ENCODE assay signal across 8 cellular contexts in genomic region chr17:63848834-63849689, GRCh38. TPM values are rescaled to one million over a fixed set of nuclear protein-coding genes. Genes with fewer than 3 reads are reported as not detected.
A peak's percentile ranks its signal among the peaks of the same experiment; 100 is the strongest.
DNase-seq lines count a peak whose midpoint lies in the region; ATAC-seq and TF ChIP-seq lines count a peak whose summit lies in the region.

No MANE protein-coding gene starts in this region.

- H3K27ac ChIP-seq in SU-DHL-6 (ENCODE audit: low read depth, low read length) (no peak overlapping the region), adrenal gland (peak overlapping the region in 2 of 5 donors; percentile 24 to 59), left ventricle myocardium inferior (replicated peaks) (peak overlapping the region; percentile 9), prostate gland (peak overlapping the region in 1 of 2 donors; percentile 36), upper lobe of left lung (peak overlapping the region in 2 of 4 donors; percentile 32 to 67)

- no peaks in the 10 kb centered on the region for H3K79me2 ChIP-seq in SU-DHL-6 (ENCODE audit: insufficient read depth, low read length)

- no peaks in the 10 kb centered on the region for H3K9me2 ChIP-seq in SU-DHL-6 (replicated peaks; ENCODE audit: insufficient read depth, low read length)

- intact Hi-C loops in adrenal gland (cut with DNase I) (no loop called here), left ventricle myocardium inferior (cut with micrococcal nuclease) (no loop called here), prostate gland (cut with DNase I) (loop anchor here (5.0 kb wide), 1 partner anchor 227 kb away; the partner anchor contains the start of gene MAP3K3)

- no peak for TF ChIP-seq EP300 in upper lobe of left lung (IDR thresholded peaks at IDR 0.05)

- peaks cover 6% of the 10 kb centered on the region for H3F3A ChIP-seq in SU-DHL-6 (ENCODE audit: insufficient read depth)

- H3K9ac ChIP-seq in SU-DHL-6 (ENCODE audit: low read length), result peak overlapping the region; percentile 8; the same call in 1 of the 2 replicates

- ATAC-seq in GM18909 (IDR thresholded peaks at IDR 0.05; ENCODE audit: poor library complexity, unreplicated experiment), result peak; percentile 94
- ATAC-seq in HG03342 (IDR thresholded peaks at IDR 0.05; ENCODE audit: unreplicated experiment), result peak; percentile 91
- ATAC-seq in upper lobe of left lung (ENCODE audit: low FRiP score in 2 of 2), result peak; percentile 97 to 98

- no peak for TF ChIP-seq POLR2A in adrenal gland (IDR thresholded peaks at IDR 0.05)
- TF ChIP-seq POLR2A in prostate gland (IDR thresholded peaks at IDR 0.05), result no peak
- TF ChIP-seq POLR2A in upper lobe of left lung (IDR thresholded peaks at IDR 0.05), result peak in 1 of 4 donors; percentile 7

- H3K9me3 ChIP-seq in SU-DHL-6 (ENCODE audit: insufficient read depth, low read length) (peaks cover 7% of the 10 kb centered on the region; the same call in 1 of the 2 replicates), adrenal gland (replicated peaks in 1 of 3) (no peaks in the 10 kb centered on the region), left ventricle myocardium inferior (replicated peaks) (no peaks in the 10 kb centered on the region), prostate gland (no peaks in the 10 kb centered on the region), upper lobe of left lung (peaks cover 0 to 3% (median 0%) of the 10 kb centered on the region in 4 donors)

- no peaks in the 10 kb centered on the region for H4K20me1 ChIP-seq in SU-DHL-6 (ENCODE audit: low read depth, low read length)

- H3K36me3 ChIP-seq in SU-DHL-6 (ENCODE audit: low read length) (no peaks in the 10 kb centered on the region), adrenal gland (replicated peaks in 1 of 2) (no peaks in the 10 kb centered on the region), left ventricle myocardium inferior (no peaks in the 10 kb centered on the region), prostate gland (no peaks in the 10 kb centered on the region), upper lobe of left lung (no peaks in the 10 kb centered on the region)

- WGBS in adrenal gland, 4 donors, result 5 to 21% (median 13%) methylated on average over 36 to 82 of the region's 82 CpGs
- 18% methylated on average over 81 of the region's 82 CpGs for WGBS in prostate gland
- WGBS in upper lobe of left lung, 2 donors, result 10 to 26% methylated on average over 31 to 80 of the region's 82 CpGs

- H3K4me2 ChIP-seq in SU-DHL-6 (ENCODE audit: low read depth, low read length, poor library complexity, severe bottlenecking), result peak overlapping the region; percentile 33

- H3K4me3 ChIP-seq in SU-DHL-6 (ENCODE audit: insufficient read depth, low read length, poor library complexity, severe bottlenecking) (no peak overlapping the region), adrenal gland (peak overlapping the region in 1 of 4 donors; percentile 24), left ventricle myocardium inferior (peak overlapping the region; percentile 59), prostate gland (peak overlapping the region; percentile 10 to 23), upper lobe of left lung (peak overlapping the region in 3 of 4 donors; percentile 7 to 37 (median 31))

- peak; percentile 88 for DNase-seq in 8988T
- peak; percentile 88 to 97 (median 94) for DNase-seq in adrenal gland
- peak; percentile 93 for DNase-seq in left ventricle myocardium inferior
- peak; percentile 80 for DNase-seq in prostate gland (ENCODE audit: low spot score)
- DNase-seq in upper lobe of left lung, result peak; percentile 92 to 97

- peaks cover 2% of the 10 kb centered on the region in 2 donors for H3K4me1 ChIP-seq in adrenal gland (replicated peaks in 1 of 2)
- H3K4me1 ChIP-seq in left ventricle myocardium inferior, result peaks cover 12% of the 10 kb centered on the region
- no peaks in the 10 kb centered on the region for H3K4me1 ChIP-seq in prostate gland (replicated peaks)
- H3K4me1 ChIP-seq in upper lobe of left lung, result peaks cover 0 to 17% (median 4%) of the 10 kb centered on the region in 4 donors

- peak overlapping the region; percentile 89 for H2AFZ ChIP-seq in SU-DHL-6 (ENCODE audit: low read depth, low read length, severe bottlenecking)

- no peaks in the 10 kb centered on the region for H3K27me3 ChIP-seq in SU-DHL-6 (ENCODE audit: low read length)
- H3K27me3 ChIP-seq in adrenal gland, result no peaks in the 10 kb centered on the region
- no peaks in the 10 kb centered on the region for H3K27me3 ChIP-seq in left ventricle myocardium inferior (ENCODE audit: low read depth)
- no peaks in the 10 kb centered on the region for H3K27me3 ChIP-seq in prostate gland (replicated peaks; ENCODE audit: insufficient read depth)
- no peaks in the 10 kb centered on the region for H3K27me3 ChIP-seq in upper lobe of left lung

- peak; percentile 65 for TF ChIP-seq CTCF in SU-DHL-6 (IDR thresholded peaks at IDR 0.05; ENCODE audit: insufficient read depth, low read length, poor library complexity, severe bottlenecking)
- peak; percentile 54 to 84 (median 66) for TF ChIP-seq CTCF in adrenal gland (IDR thresholded peaks at IDR 0.05)
- peak; percentile 73 for TF ChIP-seq CTCF in left ventricle myocardium inferior (IDR thresholded peaks at IDR 0.05; ENCODE audit: borderline replicate concordance)
- TF ChIP-seq CTCF in prostate gland (IDR thresholded peaks at IDR 0.05), result peak; percentile 48 to 83 (median 70)
- peak; percentile 62 to 89 (median 82) for TF ChIP-seq CTCF in upper lobe of left lung (IDR thresholded peaks at IDR 0.05)

RNA-seq across cellular contexts. Expression of gene SMARCD2, which starts 6.6 kb away (rescaled TPM):
- total RNA-seq in adrenal gland, result 100 to 1,000 TPM in 4 of 8 donors, 10 to 100 TPM in 4; 41.9 to 185 (median 99.0) TPM
- polyA plus RNA-seq in adrenal gland, result 10 to 100 TPM; 43.1 to 53.7 (median 52.7) TPM
- 21.0 TPM for total RNA-seq in left ventricle myocardium inferior
- 100 to 1,000 TPM; 182 to 247 TPM for total RNA-seq in prostate gland
- 100 to 1,000 TPM in 3 of 6 donors, 10 to 100 TPM in 3; 77.0 to 137 (median 95.7) TPM for total RNA-seq in upper lobe of left lung

RNA-seq across cellular contexts. Expression of gene FTSJ3, which starts 21.6 kb away (rescaled TPM):
- 10 to 100 TPM; 32.4 to 56.1 (median 43.2) TPM for total RNA-seq in adrenal gland
- polyA plus RNA-seq in adrenal gland, result 10 to 100 TPM; 19.4 to 54.1 (median 44.9) TPM
- 36.7 TPM for total RNA-seq in left ventricle myocardium inferior
- total RNA-seq in prostate gland, result 10 to 100 TPM; 29.4 to 46.6 TPM
- 10 to 100 TPM; 24.7 to 75.4 (median 41.8) TPM for total RNA-seq in upper lobe of left lung

RNA-seq across cellular contexts. Expression of gene PSMC5, which starts 21.8 kb away (rescaled TPM):
- 100 to 1,000 TPM in 5 of 8 donors, 10 to 100 TPM in 3; 79.8 to 167 (median 127) TPM for total RNA-seq in adrenal gland
- 100 to 1,000 TPM; 232 to 273 (median 247) TPM for polyA plus RNA-seq in adrenal gland
- total RNA-seq in left ventricle myocardium inferior, result 115 TPM
- total RNA-seq in prostate gland, result 100 to 1,000 TPM in 1 of 2 donors, 10 to 100 TPM in 1; 94.0 to 109 TPM
- total RNA-seq in upper lobe of left lung, result 100 to 1,000 TPM in 1 of 6 donors, 10 to 100 TPM in 5; 55.2 to 118 (median 88.1) TPM

RNA-seq across cellular contexts. Expression of gene CSH2, which starts 24.4 kb away (rescaled TPM):
- total RNA-seq in adrenal gland (not detected), left ventricle myocardium inferior (not detected), prostate gland (not detected), upper lobe of left lung (not detected)
- polyA plus RNA-seq in adrenal gland, result not detected

RNA-seq across cellular contexts. Expression of gene GH2, which starts 32.7 kb away (rescaled TPM):
- total RNA-seq in adrenal gland (not detected), left ventricle myocardium inferior (not detected), prostate gland (not detected), upper lobe of left lung (not detected)
- polyA plus RNA-seq in adrenal gland, result not detected
